8 cellular contexts compared by ENCODE assay signal in the genomic region with DNA sequence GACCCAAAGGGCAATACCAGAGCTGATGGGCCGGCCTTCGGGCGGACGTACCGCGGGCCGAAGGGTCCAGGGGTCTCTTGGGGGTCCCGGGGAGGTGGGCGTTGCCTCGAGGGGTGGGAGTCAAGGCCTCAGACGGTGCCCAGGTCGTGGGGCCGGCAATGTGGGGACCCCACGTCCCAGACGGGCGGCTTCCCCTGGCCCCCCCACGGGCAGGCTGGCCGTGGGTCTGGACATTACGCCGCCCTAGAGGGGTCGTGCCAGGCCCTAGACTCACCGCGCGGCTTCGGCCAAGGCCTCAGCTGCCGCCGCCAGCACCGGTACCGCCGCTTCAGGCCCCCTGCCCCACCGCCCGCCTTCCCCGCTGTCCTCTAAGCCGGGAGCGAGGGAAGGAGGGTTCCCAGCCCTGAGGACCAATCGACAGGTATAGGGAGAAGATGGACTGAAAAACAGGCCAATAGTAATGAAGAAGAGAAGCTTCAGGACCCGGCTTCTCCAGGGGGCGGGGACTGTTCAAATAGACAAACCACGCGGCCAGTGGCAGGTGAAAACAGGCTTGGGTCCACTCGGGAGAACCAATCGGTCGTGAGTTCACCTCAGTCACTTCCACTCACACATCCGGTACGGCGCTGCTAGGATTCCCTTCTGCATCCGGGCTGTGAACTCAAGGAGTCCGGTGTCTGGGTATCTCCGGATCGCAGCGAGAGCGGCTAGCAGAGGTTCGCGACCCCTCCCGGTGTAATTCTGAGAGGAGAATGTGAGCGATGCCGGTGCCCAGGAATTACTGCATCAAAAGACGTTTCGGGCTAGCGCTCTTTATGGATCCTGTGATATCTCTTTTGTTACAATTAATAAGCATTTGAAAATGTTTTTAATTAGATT. TPM values are rescaled to one million over a fixed set of nuclear protein-coding genes. Genes with fewer than 3 reads are reported as not detected.
DNase-seq lines count a peak whose midpoint lies in the region; ATAC-seq and TF ChIP-seq lines count a peak whose summit lies in the region.

TSS of gene MTOR (minus strand) at position 381 of the 879 bp plus-strand sequence. CDS start 3,142 bp downstream, outside the sequence.

- peak within 1 kb of the TSS; percentile 92 for H3K4me3 Mint-ChIP-seq in activated CD4-positive, alpha-beta T cell treated with anti-CD3 and anti-CD28 coated beads, Interleukin-2, amount 10 ng/mL, durations not matched to agents 7 days and 5 days

- TF ChIP-seq CTCF in C4-2B (conservative IDR thresholded peaks at IDR 0.05) (no peak; the same call in 1 of the 2 replicates), coronary artery (IDR thresholded peaks at IDR 0.05) (no peak)

- peak within 1 kb of the TSS; percentile 99 for H3K4me3 ChIP-seq in coronary artery

- peak within 1 kb of the TSS; percentile 89 for H3K27ac Mint-ChIP-seq in activated CD4-positive, alpha-beta T cell treated with anti-CD3 and anti-CD28 coated beads, Interleukin-2, amount 10 ng/mL, durations not matched to agents 7 days and 5 days

- H3K4me1 Mint-ChIP-seq in activated CD4-positive, alpha-beta T cell treated with anti-CD3 and anti-CD28 coated beads, Interleukin-2, amount 10 ng/mL, durations not matched to agents 7 days and 5 days = peaks cover 14% of the 10 kb centered on the region

- intact Hi-C loops in left colon (cut with DNase I, micrococcal nuclease) = no loop called here

- peaks cover 18% of the 10 kb centered on the region for H3K36me3 Mint-ChIP-seq in activated CD4-positive, alpha-beta T cell treated with anti-CD3 and anti-CD28 coated beads, Interleukin-2, amount 10 ng/mL, durations not matched to agents 7 days and 5 days (ENCODE audit: low read depth)

- DNase-seq in NCI-H69 (lab: John Stamatoyannopoulos, UW) (peak; percentile 99), coronary artery (ENCODE audit: low spot score) (peak; percentile 99), left colon (peak; percentile 96 to 99)
- DNase-seq in activated CD4-positive, alpha-beta T cell treated with anti-CD3 and anti-CD28 coated beads, Interleukin-2, amount 10 ng/mL, durations not matched to agents 7 days and 5 days = peak; percentile 99
- DNase-seq in stimulated activated CD4-positive, alpha-beta T cell treated with anti-CD3 and anti-CD28 coated beads, Interleukin-1b, Interleukin-23, amount 100 ng/mL, for 48 hours = peak; percentile 99

- H3K9me3 Mint-ChIP-seq in activated CD4-positive, alpha-beta T cell treated with anti-CD3 and anti-CD28 coated beads, Interleukin-2, amount 10 ng/mL, durations not matched to agents 7 days and 5 days = no peaks in the 10 kb centered on the region

- no peaks in the 10 kb centered on the region for H3K27me3 Mint-ChIP-seq in activated CD4-positive, alpha-beta T cell treated with anti-CD3 and anti-CD28 coated beads, Interleukin-2, amount 10 ng/mL, durations not matched to agents 7 days and 5 days

- POLR2A ChIA-PET in activated CD4-positive, alpha-beta T cell treated with anti-CD3 and anti-CD28 coated beads, Interleukin-2, amount 10 ng/mL, durations not matched to agents 7 days and 5 days (lab: Charles Lee) = interaction anchor here (0.8 kb wide), 1 partner anchor 10 kb away, joined by 3 read pairs; no protein-coding TSS in a partner anchor

- CTCF ChIA-PET in activated CD4-positive, alpha-beta T cell treated with anti-CD3 and anti-CD28 coated beads, Interleukin-2, amount 10 ng/mL, durations not matched to agents 7 days and 5 days (lab: Charles Lee) = interaction anchor here (0.7 to 2.5 kb wide), 10 partner anchors 9 to 225 kb away, joined by 3 to 10 read pairs (median 4); partner anchors contain the start of gene UBIAD1

- peak; percentile 98 for ATAC-seq in GM19328 (IDR thresholded peaks at IDR 0.05; ENCODE audit: unreplicated experiment)
- peak; percentile 98 for ATAC-seq in HG03520 (IDR thresholded peaks at IDR 0.05; ENCODE audit: unreplicated experiment)
- peak; percentile 98 for ATAC-seq in left colon

- peak within 1 kb of the TSS; percentile 91 for H3K27ac ChIP-seq in C4-2B
- peak within 1 kb of the TSS; percentile 78 to 90 for H3K27ac ChIP-seq in coronary artery

RNA-seq across cellular contexts. Expression of gene MTOR, which starts in this region (rescaled TPM):
- 10 to 100 TPM; 49.2 to 57.2 TPM for total RNA-seq in activated CD4-positive, alpha-beta T cell treated with anti-CD3 and anti-CD28 coated beads, Interleukin-2, amount 10 ng/mL, durations not matched to agents 7 days and 5 days
- 10 to 100 TPM; 31.0 to 40.1 TPM for total RNA-seq in left colon

Comparison
In these comparisons a context has a peak if more than half of its experiments do, and no peak if none do; other contexts are left out.
1. Peak in every context shown above with its lines: DNase-seq, ATAC-seq, H3K4me3 ChIP-seq and H3K27ac ChIP-seq.